In genomic region chr1:62263006-62263812, GRCh38 we compare ENCODE assay signal across 22 cellular contexts. TPM values are rescaled to one million over a fixed set of nuclear protein-coding genes. Genes with fewer than 3 reads are reported as not detected.
"Had no signal": no experiment of that assay in that cellular context is flagged by ENCODE, and none has a peak within 500 bp of the region (broad histone marks: within the 10 kb centered on the region; RNA-seq: fewer than 3 reads in every experiment).

No MANE protein-coding gene starts in this region.

- H3K4me3 ChIP-seq: dorsolateral prefrontal cortex, gastrocnemius medialis, heart left ventricle, left lung, prostate gland, right lobe of liver, spleen, suprapubic skin had no signal

- H3K9me3 ChIP-seq: gastrocnemius medialis, heart left ventricle, left lung, prostate gland, right lobe of liver, spleen, suprapubic skin had no signal

- H3K4me1 ChIP-seq: gastrocnemius medialis, heart left ventricle, left lung, prostate gland, right lobe of liver, spleen, suprapubic skin had no signal

- H3K4me1 Mint-ChIP-seq: activated naive CD8-positive, alpha-beta T cell treated with anti-CD3 and anti-CD28 coated beads, Interleukin-2, amount 10 ng/mL, durations not matched to agents 7 days and 5 days; T-helper 17 cell had no signal

- H3K9me3 Mint-ChIP-seq: activated naive CD8-positive, alpha-beta T cell treated with anti-CD3 and anti-CD28 coated beads, Interleukin-2, amount 10 ng/mL, durations not matched to agents 7 days and 5 days; stimulated activated naive CD8-positive, alpha-beta T cell treated with anti-CD3 and anti-CD28 coated beads, Interleukin-15, Interleukin-2, amounts not matched to agents 100 ng/mL and 50 ng/mL, for 24 hours had no signal

- H3K27ac Mint-ChIP-seq: activated CD8-positive, alpha-beta T cell treated with anti-CD3 and anti-CD28 coated beads, Interleukin-2, amount 10 ng/mL, durations not matched to agents 7 days and 5 days; activated naive CD8-positive, alpha-beta T cell treated with anti-CD3 and anti-CD28 coated beads, Interleukin-2, amount 10 ng/mL, durations not matched to agents 7 days and 5 days; naive thymus-derived CD8-positive, alpha-beta T cell; stimulated activated naive CD8-positive, alpha-beta T cell treated with anti-CD3 and anti-CD28 coated beads, Interleukin-15, Interleukin-2, amounts not matched to agents 100 ng/mL and 50 ng/mL, for 24 hours; T-helper 17 cell had no signal

- ATAC-seq: activated CD8-positive, alpha-beta T cell treated with anti-CD3 and anti-CD28 coated beads, Interleukin-2, amount 10 ng/mL, durations not matched to agents 7 days and 5 days; gastrocnemius medialis; heart left ventricle; left lung; naive thymus-derived CD8-positive, alpha-beta T cell; right lobe of liver; T-helper 17 cell had no signal

- DNase-seq: activated CD4-positive, alpha-beta T cell treated with anti-CD3 and anti-CD28 coated beads for 48 hours; activated CD8-positive, alpha-beta memory T cell treated with anti-CD3 and anti-CD28 coated beads, Interleukin-2, amount 50 U/mL, for 4 hours; activated CD8-positive, alpha-beta T cell treated with anti-CD3 and anti-CD28 coated beads, Interleukin-2, amount 10 ng/mL, durations not matched to agents 7 days and 5 days; activated gamma-delta T cell treated with Interleukin-2 at 50 U/mL for 16 hours; activated naive CD8-positive, alpha-beta T cell treated with anti-CD3 and anti-CD28 coated beads, Interleukin-2, amount 10 ng/mL, durations not matched to agents 7 days and 5 days; activated T-cell treated with anti-CD3 and anti-CD28 coated beads, Interleukin-2, amount 50 U/mL, for 48 hours; dorsolateral prefrontal cortex; erythroblast; gastrocnemius medialis; heart left ventricle; left lung; mammary epithelial cell; naive thymus-derived CD8-positive, alpha-beta T cell; right lobe of liver; spleen; T-helper 17 cell; trophoblast cell had no signal

- H3K27ac ChIP-seq: dorsolateral prefrontal cortex, gastrocnemius medialis, heart left ventricle, left lung, prostate gland, right lobe of liver, spleen, suprapubic skin had no signal

- H3K36me3 Mint-ChIP-seq: activated naive CD8-positive, alpha-beta T cell treated with anti-CD3 and anti-CD28 coated beads, Interleukin-2, amount 10 ng/mL, durations not matched to agents 7 days and 5 days had no signal

- H3K36me3 ChIP-seq: gastrocnemius medialis, heart left ventricle, left lung, prostate gland, right lobe of liver, spleen, suprapubic skin had no signal

- FAIRE-seq: bronchial epithelial cell, keratinocyte had no signal

- H3K4me3 Mint-ChIP-seq: activated CD8-positive, alpha-beta T cell treated with anti-CD3 and anti-CD28 coated beads, Interleukin-2, amount 10 ng/mL, durations not matched to agents 7 days and 5 days; activated naive CD8-positive, alpha-beta T cell treated with anti-CD3 and anti-CD28 coated beads, Interleukin-2, amount 10 ng/mL, durations not matched to agents 7 days and 5 days; naive thymus-derived CD8-positive, alpha-beta T cell; stimulated activated naive CD8-positive, alpha-beta T cell treated with anti-CD3 and anti-CD28 coated beads, Interleukin-15, Interleukin-2, amounts not matched to agents 100 ng/mL and 50 ng/mL, for 24 hours; T-helper 17 cell had no signal

- H3K27me3 ChIP-seq: gastrocnemius medialis, left lung, right lobe of liver, suprapubic skin had no signal

RNA-seq across cellular contexts. Expression of gene KANK4, which starts 56.0 kb away (rescaled TPM):
- total RNA-seq: activated CD8-positive, alpha-beta T cell treated with anti-CD3 and anti-CD28 coated beads, Interleukin-2, amount 10 ng/mL, durations not matched to agents 7 days and 5 days; activated naive CD8-positive, alpha-beta T cell treated with anti-CD3 and anti-CD28 coated beads, Interleukin-2, amount 10 ng/mL, durations not matched to agents 7 days and 5 days; naive thymus-derived CD8-positive, alpha-beta T cell; T-helper 17 cell had no signal
- polyA plus RNA-seq: naive thymus-derived CD8-positive, alpha-beta T cell had no signal
